In the genomic region with DNA sequence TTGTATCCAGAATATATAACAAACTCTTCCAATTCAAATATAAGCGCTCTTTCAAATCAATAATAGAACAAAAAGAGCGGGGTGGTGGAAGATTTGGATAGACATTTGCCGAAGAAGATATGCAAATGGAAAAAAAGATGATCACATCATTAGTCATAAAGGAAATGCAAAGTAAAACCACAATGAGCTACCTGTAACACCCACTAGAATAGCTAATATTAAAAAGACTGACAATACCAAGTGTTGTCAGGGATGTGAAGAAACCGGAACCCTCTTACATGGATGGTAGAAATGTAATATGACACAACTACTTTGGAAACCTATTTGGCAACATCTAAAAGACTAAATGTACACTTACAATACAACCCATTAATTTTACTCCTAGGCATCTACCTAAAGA, we compare ENCODE assay signal across 14 cellular contexts. TPM values are rescaled to one million over a fixed set of nuclear protein-coding genes. Genes with fewer than 3 reads are reported as not detected.
A peak's percentile ranks its signal among the peaks of the same experiment; 100 is the strongest.
DNase-seq lines count a peak whose midpoint lies in the region; ATAC-seq, FAIRE-seq and TF ChIP-seq lines count a peak whose summit lies in the region.
"Had no signal": no experiment of that assay in that cellular context is flagged by ENCODE, and none has a peak within 500 bp of the region (broad histone marks: within the 10 kb centered on the region; RNA-seq: fewer than 3 reads in every experiment).

No MANE protein-coding gene starts in this region.

- no peak overlapping the region for H3K4me3 Mint-ChIP-seq in activated T-cell treated with anti-CD3 and anti-CD28 coated beads, Interleukin-2, amount 50 U/mL, for 4 hours
- no peak overlapping the region for H3K4me3 Mint-ChIP-seq in activated CD8-positive, alpha-beta T cell treated with anti-CD3 and anti-CD28 coated beads, Interleukin-2, amount 10 ng/mL, durations not matched to agents 7 days and 5 days
- H3K4me3 Mint-ChIP-seq in glutamatergic neuron (ENCODE audit: unreplicated experiment), result no peak overlapping the region
- H3K4me3 Mint-ChIP-seq: central memory CD8-positive, alpha-beta T cell; immature natural killer cell; nephron had no signal

- no peaks in the 10 kb centered on the region for H3K27me3 Mint-ChIP-seq in activated T-cell treated with anti-CD3 and anti-CD28 coated beads, Interleukin-2, amount 50 U/mL, for 4 hours (ENCODE audit: low read depth)
- H3K27me3 Mint-ChIP-seq in activated CD8-positive, alpha-beta T cell treated with anti-CD3 and anti-CD28 coated beads, Interleukin-2, amount 10 ng/mL, durations not matched to agents 7 days and 5 days (ENCODE audit: low read depth), result no peaks in the 10 kb centered on the region
- peaks cover 4% of the 10 kb centered on the region for H3K27me3 Mint-ChIP-seq in glutamatergic neuron (ENCODE audit: unreplicated experiment)
- H3K27me3 Mint-ChIP-seq: central memory CD8-positive, alpha-beta T cell had no signal

- H3K9me3 ChIP-seq in right atrium auricular region, result no peaks in the 10 kb centered on the region
- H3K9me3 ChIP-seq: transverse colon had no signal

- no peaks in the 10 kb centered on the region for H3K36me3 Mint-ChIP-seq in activated T-cell treated with anti-CD3 and anti-CD28 coated beads, Interleukin-2, amount 50 U/mL, for 4 hours (ENCODE audit: insufficient read depth)
- H3K36me3 Mint-ChIP-seq in activated CD8-positive, alpha-beta T cell treated with anti-CD3 and anti-CD28 coated beads, Interleukin-2, amount 10 ng/mL, durations not matched to agents 7 days and 5 days (ENCODE audit: low read depth), result peaks cover 3% of the 10 kb centered on the region
- no peaks in the 10 kb centered on the region for H3K36me3 Mint-ChIP-seq in glutamatergic neuron (ENCODE audit: unreplicated experiment)
- H3K36me3 Mint-ChIP-seq: immature natural killer cell had no signal

- H3K36me3 ChIP-seq in right atrium auricular region, result peaks cover 11% of the 10 kb centered on the region
- H3K36me3 ChIP-seq: transverse colon had no signal

- CTCF ChIA-PET in activated CD8-positive, alpha-beta T cell treated with anti-CD3 and anti-CD28 coated beads, Interleukin-2, amount 10 ng/mL, durations not matched to agents 7 days and 5 days (lab: Charles Lee), result interaction anchor here (0.6 to 3.8 kb wide), 6 partner anchors 17 to 193 kb away, joined by 3 to 65 read pairs (median 4); no protein-coding TSS in a partner anchor

- H3K27me3 ChIP-seq in right atrium auricular region, result no peaks in the 10 kb centered on the region
- H3K27me3 ChIP-seq: transverse colon had no signal

- no peak overlapping the region for H3K27ac ChIP-seq in right atrium auricular region
- H3K27ac ChIP-seq: transverse colon had no signal

- peaks cover 46% of the 10 kb centered on the region for H3K4me1 Mint-ChIP-seq in activated T-cell treated with anti-CD3 and anti-CD28 coated beads, Interleukin-2, amount 50 U/mL, for 4 hours (ENCODE audit: low read depth)
- peaks cover 35% of the 10 kb centered on the region for H3K4me1 Mint-ChIP-seq in activated CD8-positive, alpha-beta T cell treated with anti-CD3 and anti-CD28 coated beads, Interleukin-2, amount 10 ng/mL, durations not matched to agents 7 days and 5 days (ENCODE audit: low read depth)
- no peaks in the 10 kb centered on the region for H3K4me1 Mint-ChIP-seq in glutamatergic neuron (ENCODE audit: low read depth, unreplicated experiment)
- H3K4me1 Mint-ChIP-seq: nephron had no signal

- DNase-seq in activated T-cell treated with anti-CD3 and anti-CD28 coated beads, Interleukin-2, amount 50 U/mL, for 4 hours, result no peak
- no peak for DNase-seq in activated T-cell treated with anti-CD3 and anti-CD28 coated beads, Interleukin-2, amount 50 U/mL, for 48 hours
- DNase-seq in activated CD8-positive, alpha-beta T cell treated with anti-CD3 and anti-CD28 coated beads, Interleukin-2, amount 10 ng/mL, durations not matched to agents 7 days and 5 days, result no peak
- peak; percentile 8 for DNase-seq in myocyte (ENCODE audit: low read depth)
- no peak for DNase-seq in glutamatergic neuron
- no peak for DNase-seq in HTR-8/SVneo (ENCODE audit: insufficient read length, low spot score)
- DNase-seq in right atrium auricular region (ENCODE audit: low spot score), result no peak
- DNase-seq: effector memory CD4-positive, alpha-beta T cell; immature natural killer cell; NCI-H1048; transverse colon had no signal

- no peak for TF ChIP-seq CTCF in glutamatergic neuron (IDR thresholded peaks at IDR 0.05; ENCODE audit: partially characterized antibody, unreplicated experiment)
- no peak for TF ChIP-seq CTCF in right atrium auricular region (IDR thresholded peaks at IDR 0.05)

- no peaks in the 10 kb centered on the region for H3K9me3 Mint-ChIP-seq in activated T-cell treated with anti-CD3 and anti-CD28 coated beads, Interleukin-2, amount 50 U/mL, for 4 hours
- no peaks in the 10 kb centered on the region for H3K9me3 Mint-ChIP-seq in activated CD8-positive, alpha-beta T cell treated with anti-CD3 and anti-CD28 coated beads, Interleukin-2, amount 10 ng/mL, durations not matched to agents 7 days and 5 days (ENCODE audit: insufficient read depth)
- H3K9me3 Mint-ChIP-seq in glutamatergic neuron (ENCODE audit: unreplicated experiment), result peaks cover 1% of the 10 kb centered on the region
- H3K9me3 Mint-ChIP-seq: central memory CD8-positive, alpha-beta T cell; immature natural killer cell; nephron had no signal

- ATAC-seq in activated T-cell treated with anti-CD3 and anti-CD28 coated beads, Interleukin-2, amount 50 U/mL, for 4 hours, result peak; percentile 13
- ATAC-seq in HG03159 (IDR thresholded peaks at IDR 0.05; ENCODE audit: unreplicated experiment), result peak; percentile 43
- ATAC-seq in activated CD8-positive, alpha-beta T cell treated with anti-CD3 and anti-CD28 coated beads, Interleukin-2, amount 10 ng/mL, durations not matched to agents 7 days and 5 days, result peak; percentile 21

- no peak for FAIRE-seq in HTR-8/SVneo (lab: Jason Lieb, UNC)

- POLR2A ChIA-PET in activated CD8-positive, alpha-beta T cell treated with anti-CD3 and anti-CD28 coated beads, Interleukin-2, amount 10 ng/mL, durations not matched to agents 7 days and 5 days (lab: Charles Lee), result interaction anchor here (0.7 kb wide), 1 partner anchor 11 kb away, joined by 3 read pairs; no protein-coding TSS in a partner anchor

- H3K4me1 ChIP-seq in right atrium auricular region, result peaks cover 0 to under 1% of the 10 kb centered on the region in 2 donors

- no peak overlapping the region for H3K27ac Mint-ChIP-seq in activated CD8-positive, alpha-beta T cell treated with anti-CD3 and anti-CD28 coated beads, Interleukin-2, amount 10 ng/mL, durations not matched to agents 7 days and 5 days
- no peak overlapping the region for H3K27ac Mint-ChIP-seq in glutamatergic neuron (ENCODE audit: unreplicated experiment)
- H3K27ac Mint-ChIP-seq: immature natural killer cell, nephron had no signal

- no peak overlapping the region for H3K4me3 ChIP-seq in right atrium auricular region
- H3K4me3 ChIP-seq: transverse colon had no signal

RNA-seq across cellular contexts. Expression of a gene that starts 5.7 kb away (rescaled TPM):
- total RNA-seq in activated T-cell treated with anti-CD3 and anti-CD28 coated beads, Interleukin-2, amount 50 U/mL, for 4 hours, result 10 to 100 TPM; 16.3 to 20.6 (median 17.0) TPM
- 10 to 100 TPM; 61.1 to 64.4 TPM for total RNA-seq in activated CD8-positive, alpha-beta T cell treated with anti-CD3 and anti-CD28 coated beads, Interleukin-2, amount 10 ng/mL, durations not matched to agents 7 days and 5 days
- total RNA-seq in myocyte, result 6.6 and 19.8 TPM in 2 replicates
- polyA plus RNA-seq in myocyte (2012), result 6.4 TPM
- 9.7 TPM for total RNA-seq in glutamatergic neuron (ENCODE audit: unreplicated experiment)
- 1 to 10 TPM; 2.1 to 2.4 TPM for total RNA-seq in right atrium auricular region
